In genomic region chr2:47002480-47003381, GRCh38 we compare ENCODE assay signal across 8 cellular contexts.
A peak's percentile ranks its signal among the peaks of the same experiment; 100 is the strongest.
DNase-seq lines count a peak whose midpoint lies in the region; ATAC-seq and TF ChIP-seq lines count a peak whose summit lies in the region.

No MANE protein-coding gene starts in this region.

- TF ChIP-seq CTCF in HEK293 (tag by site-specific recombination; IDR thresholded peaks at IDR 0.05) (no peak), vagina (IDR thresholded peaks at IDR 0.05) (no peak)

- peak; percentile 63 for ATAC-seq in SK-N-SH treated with all-trans-retinoic acid at 6 μM for 48 hours
- ATAC-seq in GM19467 (IDR thresholded peaks at IDR 0.05; ENCODE audit: unreplicated experiment), result no peak

- peak; percentile 31 for DNase-seq in glomerular visceral epithelial cell (ENCODE audit: extremely low spot score)
- DNase-seq in stimulated activated naive CD4-positive, alpha-beta T cell treated with Interleukin-2 at 50 U/mL for 16 hours (lab: John Stamatoyannopoulos, UW), result no peak
- no peak for DNase-seq in ACHN
- no peak for DNase-seq in vagina (ENCODE audit: extremely low spot score in 2 of 2)

- intact Hi-C loops in vagina (cut with DNase I), result no loop called here

- POLR2A ChIA-PET in HEK293 (lab: Yijun Ruan, JAX), result interaction anchor here (0.5 kb wide), 1 partner anchor 1002 kb away, joined by 5 read pairs; no protein-coding TSS in a partner anchor

- in situ Hi-C loops in ACHN (cut with HindIII; ENCODE audit: low pct_ligation_motif_present, low pct_unique_long_range_greater_than_20kb, low sequenced_read_pairs), result loop anchor here (25.0 kb wide), 2 partner anchors 160 to 310 kb away; partner anchors contain the start of gene STPG4

- no peak overlapping the region for H3K9ac ChIP-seq in rectal smooth muscle tissue (ENCODE audit: low read length)

- H3K36me3 ChIP-seq in HEK293 (ENCODE audit: control insufficient read depth in 2 of 2, insufficient read depth in 1 of 2, low read length in 2 of 2) (peaks cover 0 to 18% of the 10 kb centered on the region in 2 experiments; a peak in 2 of 3 replicates), rectal smooth muscle tissue (ENCODE audit: control insufficient read depth, insufficient read depth, low read length) (peaks cover 15% of the 10 kb centered on the region), vagina (peaks cover 0 to 14% of the 10 kb centered on the region in 2 donors)

- H3K27ac ChIP-seq in HEK293 (ENCODE audit: extremely low read depth, low read depth, low read length) (no peak overlapping the region), rectal smooth muscle tissue (ENCODE audit: low read depth, low read length) (peak overlapping the region; percentile 57), vagina (no peak overlapping the region)

- CTCF ChIA-PET in HEK293 (lab: Yijun Ruan, JAX), result no interaction called here

- H3K9me3 ChIP-seq in HEK293 (ENCODE audit: control insufficient read depth, insufficient read depth, low read depth, low read length) (no peaks in the 10 kb centered on the region), vagina (no peaks in the 10 kb centered on the region)

- H3K27me3 ChIP-seq in rectal smooth muscle tissue (ENCODE audit: control insufficient read depth, insufficient read depth, low read length) (no peaks in the 10 kb centered on the region), vagina (no peaks in the 10 kb centered on the region)

- TF ChIP-seq POLR2A in vagina (IDR thresholded peaks at IDR 0.05), result no peak

- H3K4me1 ChIP-seq in HEK293 (ENCODE audit: control insufficient read depth, insufficient read depth, low read length) (no peaks in the 10 kb centered on the region), rectal smooth muscle tissue (ENCODE audit: control insufficient read depth, insufficient read depth, low read length) (peaks cover 54% of the 10 kb centered on the region), vagina (peaks cover 1% of the 10 kb centered on the region)

- no peak overlapping the region for H3K4me3 ChIP-seq in HEK293 (ENCODE audit: low read depth, low read length)
- no peak overlapping the region for H3K4me3 ChIP-seq in rectal smooth muscle tissue (ENCODE audit: low read length)
- no peak overlapping the region for H3K4me3 ChIP-seq in vagina

TF ChIP-seq in HEK293, 187 proteins besides CTCF, POLR2A, EP300 and RAD21 (continues in another document):
- TF ChIP-seq ZNF114 (tag by site-specific recombination; IDR thresholded peaks at IDR 0.05), result no peak
- no peak for TF ChIP-seq ZNF211 (tag by site-specific recombination; IDR thresholded peaks at IDR 0.05; ENCODE audit: low read depth)
- TF ChIP-seq ELK4 (IDR thresholded peaks at IDR 0.05; ENCODE audit: borderline replicate concordance, low read depth, low read length), result no peak
- TF ChIP-seq ZFP69B (tag by site-specific recombination; IDR thresholded peaks at IDR 0.05), result no peak
- TF ChIP-seq, protein P1, sequence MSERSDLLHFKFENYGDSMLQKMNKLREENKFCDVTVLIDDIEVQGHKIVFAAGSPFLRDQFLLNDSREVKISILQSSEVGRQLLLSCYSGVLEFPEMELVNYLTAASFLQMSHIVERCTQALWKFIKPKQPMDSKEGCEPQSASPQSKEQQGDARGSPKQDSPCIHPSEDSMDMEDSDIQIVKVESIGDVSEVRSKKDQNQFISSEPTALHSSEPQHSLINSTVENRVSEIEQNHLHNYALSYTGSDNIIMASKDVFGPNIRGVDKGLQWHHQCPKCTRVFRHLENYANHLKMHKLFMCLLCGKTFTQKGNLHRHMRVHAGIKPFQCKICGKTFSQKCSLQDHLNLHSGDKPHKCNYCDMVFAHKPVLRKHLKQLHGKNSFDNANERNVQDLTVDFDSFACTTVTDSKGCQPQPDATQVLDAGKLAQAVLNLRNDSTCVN (tag by site-specific recombination; optimal IDR thresholded peaks at IDR 0.05), result no peak
- peak; percentile 17; the same call in 1 of the 2 replicates for TF ChIP-seq GLIS1 (tag by site-specific recombination; IDR thresholded peaks at IDR 0.05)
- TF ChIP-seq ZNF670 (tag by site-specific recombination; IDR thresholded peaks at IDR 0.05; ENCODE audit: low read depth), result no peak
- TF ChIP-seq HOXA7 (CRISPR knock-in tag; IDR thresholded peaks at IDR 0.05; ENCODE audit: borderline replicate concordance), result no peak
- TF ChIP-seq ZNF223 (tag by site-specific recombination; IDR thresholded peaks at IDR 0.05), result no peak

TF ChIP-seq in SK-N-SH treated with all-trans-retinoic acid at 6 μM for 48 hours, 23 proteins besides CTCF, POLR2A, EP300 and RAD21:
- TF ChIP-seq ZNF70 (CRISPR knock-in tag; IDR thresholded peaks at IDR 0.05) (peak; percentile 87), BACH2 (CRISPR knock-in tag; IDR thresholded peaks at IDR 0.05; ENCODE audit: borderline replicate concordance) (no peak)
